Comparison of ENCODE assay signal across 8 cellular contexts in genomic region chr1:226107471-226108460, GRCh38. TPM values are rescaled to one million over a fixed set of nuclear protein-coding genes. Genes with fewer than 3 reads are reported as not detected.
A peak's percentile ranks its signal among the peaks of the same experiment; 100 is the strongest.
DNase-seq lines count a peak whose midpoint lies in the region; TF ChIP-seq lines count a peak whose summit lies in the region.

No MANE protein-coding gene starts in this region.

- H3K36me3 Mint-ChIP-seq in activated naive CD8-positive, alpha-beta T cell: no peaks in the 10 kb centered on the region
- no peaks in the 10 kb centered on the region for H3K36me3 Mint-ChIP-seq in activated naive CD8-positive, alpha-beta T cell treated with anti-CD3 and anti-CD28 coated beads for 36 hours
- H3K36me3 Mint-ChIP-seq in type B pancreatic cell (no peaks in the 10 kb centered on the region), chondrocyte (ENCODE audit: low read depth) (no peaks in the 10 kb centered on the region)

- H3K27me3 ChIP-seq in NT2/D1 (ENCODE audit: insufficient read depth, insufficient read length) (peaks cover 16% of the 10 kb centered on the region), hepatocyte (no peaks in the 10 kb centered on the region)

- H3K4me1 ChIP-seq in NT2/D1 (ENCODE audit: insufficient read depth, insufficient read length): peaks cover 12% of the 10 kb centered on the region
- peaks cover 12% of the 10 kb centered on the region for H3K4me1 ChIP-seq in hepatocyte (ENCODE audit: insufficient read depth)

- peaks cover 11% of the 10 kb centered on the region for H3K4me1 Mint-ChIP-seq in activated naive CD8-positive, alpha-beta T cell (ENCODE audit: low read depth)
- H3K4me1 Mint-ChIP-seq in activated naive CD8-positive, alpha-beta T cell treated with anti-CD3 and anti-CD28 coated beads for 36 hours: peaks cover 22% of the 10 kb centered on the region
- H3K4me1 Mint-ChIP-seq in type B pancreatic cell (ENCODE audit: unreplicated experiment): peaks cover 48% of the 10 kb centered on the region
- H3K4me1 Mint-ChIP-seq in chondrocyte (ENCODE audit: low read depth): peaks cover 18% of the 10 kb centered on the region

- H3K27me3 Mint-ChIP-seq in activated naive CD8-positive, alpha-beta T cell: no peaks in the 10 kb centered on the region
- H3K27me3 Mint-ChIP-seq in activated naive CD8-positive, alpha-beta T cell treated with anti-CD3 and anti-CD28 coated beads for 36 hours: no peaks in the 10 kb centered on the region
- peaks cover 2% of the 10 kb centered on the region for H3K27me3 Mint-ChIP-seq in type B pancreatic cell
- H3K27me3 Mint-ChIP-seq in chondrocyte (ENCODE audit: low read depth): no peaks in the 10 kb centered on the region

- no peaks in the 10 kb centered on the region for H3K9me3 Mint-ChIP-seq in activated naive CD8-positive, alpha-beta T cell (ENCODE audit: low read depth)
- H3K9me3 Mint-ChIP-seq in activated naive CD8-positive, alpha-beta T cell treated with anti-CD3 and anti-CD28 coated beads for 36 hours: no peaks in the 10 kb centered on the region
- H3K9me3 Mint-ChIP-seq in type B pancreatic cell: no peaks in the 10 kb centered on the region
- no peaks in the 10 kb centered on the region for H3K9me3 Mint-ChIP-seq in chondrocyte (ENCODE audit: low read depth)

- H3K9ac ChIP-seq in NT2/D1 (ENCODE audit: insufficient read length, low read depth): peak overlapping the region; percentile 36

- H3K9me3 ChIP-seq in NT2/D1 (ENCODE audit: insufficient read depth, low read length) (no peaks in the 10 kb centered on the region), hepatocyte (ENCODE audit: low read depth) (no peaks in the 10 kb centered on the region)

- TF ChIP-seq CTCF in hepatocyte (IDR thresholded peaks at IDR 0.05; ENCODE audit: poor library complexity): no peak
- no peak for TF ChIP-seq CTCF in type B pancreatic cell (conservative IDR thresholded peaks at IDR 0.05)
- no peak for TF ChIP-seq CTCF in chondrocyte (IDR thresholded peaks at IDR 0.05)

- H3K27ac ChIP-seq in hepatocyte: peak overlapping the region; percentile 51

- no peak overlapping the region for H3K4me2 ChIP-seq in hepatocyte

- H3K27ac Mint-ChIP-seq in activated naive CD8-positive, alpha-beta T cell: peak overlapping the region; percentile 73
- no peak overlapping the region for H3K27ac Mint-ChIP-seq in activated naive CD8-positive, alpha-beta T cell treated with anti-CD3 and anti-CD28 coated beads for 36 hours
- H3K27ac Mint-ChIP-seq in type B pancreatic cell (peak overlapping the region; percentile 94), chondrocyte (ENCODE audit: unreplicated experiment) (no peak overlapping the region)

- H2AFZ ChIP-seq in hepatocyte: no peak overlapping the region

- no peak for DNase-seq in activated naive CD8-positive, alpha-beta T cell treated with anti-CD3 and anti-CD28 coated beads for 36 hours
- DNase-seq in NT2/D1 (ENCODE audit: low read depth, low spot score) (no peak), hepatocyte (ENCODE audit: low spot score) (no peak), type B pancreatic cell (ENCODE audit: extremely low spot score, unreplicated experiment) (no peak), chondrocyte (ENCODE audit: low spot score) (no peak), NCI-H2171 (lab: John Stamatoyannopoulos, UW) (no peak), NCI-H128 (lab: John Stamatoyannopoulos, UW; ENCODE audit: unreplicated experiment) (no peak)

- no peaks in the 10 kb centered on the region for H3K9me2 ChIP-seq in hepatocyte (replicated peaks; ENCODE audit: insufficient read depth)

- 60% methylated on average over 3 of the region's 3 CpGs for WGBS in hepatocyte (ENCODE audit: low lambda C conversion rate, missing lambda C conversion rate)

- no peaks in the 10 kb centered on the region for H3K79me2 ChIP-seq in hepatocyte

- no peaks in the 10 kb centered on the region for H4K20me1 ChIP-seq in hepatocyte (ENCODE audit: insufficient read depth, poor library complexity, severe bottlenecking)

- H3K4me3 ChIP-seq in NT2/D1 (ENCODE audit: insufficient read length, low read depth) (no peak overlapping the region), hepatocyte (no peak overlapping the region)

- H3K36me3 ChIP-seq in NT2/D1 (ENCODE audit: insufficient read depth, insufficient read length, low read length) (no peaks in the 10 kb centered on the region), hepatocyte (replicated peaks; ENCODE audit: insufficient read depth, low read depth) (no peaks in the 10 kb centered on the region)

- H3K4me3 Mint-ChIP-seq in activated naive CD8-positive, alpha-beta T cell: no peak overlapping the region
- no peak overlapping the region for H3K4me3 Mint-ChIP-seq in activated naive CD8-positive, alpha-beta T cell treated with anti-CD3 and anti-CD28 coated beads for 36 hours
- H3K4me3 Mint-ChIP-seq in type B pancreatic cell (peak overlapping the region; percentile 67), chondrocyte (ENCODE audit: unreplicated experiment) (no peak overlapping the region)

RNA-seq across cellular contexts. Expression of gene H3-3A, which starts 45.2 kb away (rescaled TPM):
- 100 to 1,000 TPM; 342 to 363 TPM for total RNA-seq in activated naive CD8-positive, alpha-beta T cell treated with anti-CD3 and anti-CD28 coated beads for 36 hours
- total RNA-seq in hepatocyte (617 and 722 TPM in 2 replicates), type B pancreatic cell (ENCODE audit: low replicate concordance) (684 and 873 TPM in 2 replicates), chondrocyte (307 to 328 TPM (median 315 TPM) in 3 replicates)
- 528 and 543 TPM in 2 replicates for polyA plus RNA-seq in hepatocyte

Comparison
In these comparisons a context has a peak if more than half of its experiments do, and no peak if none do; other contexts are left out.
1. H3K27ac Mint-ChIP-seq: peak in activated naive CD8-positive, alpha-beta T cell (single experiment) and type B pancreatic cell (single experiment); none in activated naive CD8-positive, alpha-beta T cell treated with anti-CD3 and anti-CD28 coated beads for 36 hours (single experiment) and chondrocyte (single experiment).